2 cellular contexts compared by ENCODE assay signal in genomic region chr19:5918463-5919079, GRCh38.
TF ChIP-seq lines count a peak whose summit lies in the region.

No MANE protein-coding gene starts in this region.

TF ChIP-seq in HepG2, 621 proteins besides CTCF, POLR2A, EP300 and RAD21:
- TF ChIP-seq GPN1 (CRISPR knock-in tag; IDR thresholded peaks at IDR 0.05; ENCODE audit: borderline replicate concordance) (no peak), AGO2 (optimal IDR thresholded peaks at IDR 0.05; ENCODE audit: low read depth, low read length) (peak; percentile 66)

TF ChIP-seq in WTC11, 78 proteins besides CTCF, POLR2A, EP300 and RAD21:
- TF ChIP-seq NR2C2 (CRISPR knock-in tag; IDR thresholded peaks at IDR 0.05): no peak
- no peak for TF ChIP-seq ZNF396 (CRISPR knock-in tag; IDR thresholded peaks at IDR 0.05; ENCODE audit: borderline replicate concordance)
- no peak for TF ChIP-seq E2F4 (CRISPR knock-in tag; IDR thresholded peaks at IDR 0.05; ENCODE audit: borderline replicate concordance, low read depth)
- TF ChIP-seq CDX4 (CRISPR knock-in tag; IDR thresholded peaks at IDR 0.05; ENCODE audit: borderline replicate concordance): no peak
- no peak for TF ChIP-seq TP53 (CRISPR knock-in tag; IDR thresholded peaks at IDR 0.05)
- TF ChIP-seq ATF1 (CRISPR knock-in tag; IDR thresholded peaks at IDR 0.05): no peak
- no peak for TF ChIP-seq TEAD1 (CRISPR knock-in tag; IDR thresholded peaks at IDR 0.05)
- TF ChIP-seq NR3C1 (CRISPR knock-in tag; conservative IDR thresholded peaks at IDR 0.05; ENCODE audit: low read depth): no peak
- TF ChIP-seq ZNF423 (CRISPR knock-in tag; IDR thresholded peaks at IDR 0.05): no peak
- no peak for TF ChIP-seq ZBTB21 (CRISPR knock-in tag; IDR thresholded peaks at IDR 0.05; ENCODE audit: borderline replicate concordance)
- TF ChIP-seq JUN (CRISPR knock-in tag; IDR thresholded peaks at IDR 0.05): no peak
- TF ChIP-seq GTF2I (CRISPR knock-in tag; conservative IDR thresholded peaks at IDR 0.05): no peak
- no peak for TF ChIP-seq HMGA2 (CRISPR knock-in tag; IDR thresholded peaks at IDR 0.05)
- TF ChIP-seq ESRRA (CRISPR knock-in tag; IDR thresholded peaks at IDR 0.05; ENCODE audit: borderline replicate concordance): no peak
- no peak for TF ChIP-seq NFE2L1 (CRISPR knock-in tag; IDR thresholded peaks at IDR 0.05)
- no peak for TF ChIP-seq NFYB (CRISPR knock-in tag; conservative IDR thresholded peaks at IDR 0.05; ENCODE audit: low read depth)
